ENCODE assay signal across 2 cellular contexts in the genomic region with DNA sequence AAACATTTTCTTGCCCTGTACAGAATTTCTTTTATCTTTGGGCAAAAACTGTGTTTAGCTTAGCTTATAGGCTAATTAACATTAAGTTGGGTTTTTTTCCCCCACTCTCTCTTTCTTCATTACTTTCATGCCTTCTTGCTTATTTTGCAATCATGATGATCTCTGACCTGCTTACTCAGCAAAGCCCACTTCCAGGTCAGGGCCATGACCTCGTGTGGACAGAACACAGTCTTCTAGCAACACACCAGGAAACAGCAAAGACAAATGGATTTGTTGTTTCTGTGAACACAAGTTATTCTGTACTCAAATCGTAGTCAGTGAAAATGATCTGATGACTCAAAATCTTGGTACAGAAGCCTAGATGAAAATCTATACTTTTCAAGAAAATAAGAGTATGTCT.
TF ChIP-seq lines count a peak whose summit lies in the region.

No MANE protein-coding gene starts in this region.

TF ChIP-seq in K562, 482 proteins besides CTCF, POLR2A, EP300 and RAD21 (continued from another document and continues in another):
- no peak for TF ChIP-seq UBTF (IDR thresholded peaks at IDR 0.05; ENCODE audit: borderline replicate concordance in 1 of 2, low read depth in 2 of 2, low read length in 2 of 2)
- peak; percentile 47; the same call in 1 of the 2 replicates for TF ChIP-seq LEF1 (IDR thresholded peaks at IDR 0.05)
- TF ChIP-seq CEBPB (tag; IDR thresholded peaks at IDR 0.05): peak; percentile 84
- TF ChIP-seq ZNF347 (CRISPR knock-in tag; IDR thresholded peaks at IDR 0.05; ENCODE audit: low read depth): no peak
- TF ChIP-seq SOX6 (IDR thresholded peaks at IDR 0.05): peak; percentile 25; the same call in 1 of the 2 replicates
- TF ChIP-seq MAFF (IDR thresholded peaks at IDR 0.05; ENCODE audit: low read length): peak; percentile 90
- peak; percentile 37; the same call in 1 of the 2 replicates for TF ChIP-seq MBD2 (IDR thresholded peaks at IDR 0.05; ENCODE audit: borderline replicate concordance, low read depth)
- peak; percentile 18; the same call in 1 of the 2 replicates for TF ChIP-seq CBFA2T3 (IDR thresholded peaks at IDR 0.05)
- TF ChIP-seq SMARCA4 (IDR thresholded peaks at IDR 0.05): peak; percentile 49; the same call in 1 of the 2 replicates
- TF ChIP-seq ETV6 (IDR thresholded peaks at IDR 0.05; ENCODE audit: borderline replicate concordance in 1 of 2, low read depth in 2 of 2, low read length in 1 of 2): 0 out of 4 replicates have a peak, but pooled peaks of 1 of the 2 experiments have one; percentile 55
- no peak for TF ChIP-seq ETV6 (CRISPR knock-in tag; IDR thresholded peaks at IDR 0.05; ENCODE audit: borderline replicate concordance)
- no peak for TF ChIP-seq MCM3 (IDR thresholded peaks at IDR 0.05)
- peak; percentile 30 to 46; a peak in 2 of 4 replicates for TF ChIP-seq KDM1A (IDR thresholded peaks at IDR 0.05)
- peak; percentile 84 for TF ChIP-seq NR2C1 (IDR thresholded peaks at IDR 0.05)
- peak; percentile 92 for TF ChIP-seq NR2C1 (tag; IDR thresholded peaks at IDR 0.05)
- TF ChIP-seq, protein P1, sequence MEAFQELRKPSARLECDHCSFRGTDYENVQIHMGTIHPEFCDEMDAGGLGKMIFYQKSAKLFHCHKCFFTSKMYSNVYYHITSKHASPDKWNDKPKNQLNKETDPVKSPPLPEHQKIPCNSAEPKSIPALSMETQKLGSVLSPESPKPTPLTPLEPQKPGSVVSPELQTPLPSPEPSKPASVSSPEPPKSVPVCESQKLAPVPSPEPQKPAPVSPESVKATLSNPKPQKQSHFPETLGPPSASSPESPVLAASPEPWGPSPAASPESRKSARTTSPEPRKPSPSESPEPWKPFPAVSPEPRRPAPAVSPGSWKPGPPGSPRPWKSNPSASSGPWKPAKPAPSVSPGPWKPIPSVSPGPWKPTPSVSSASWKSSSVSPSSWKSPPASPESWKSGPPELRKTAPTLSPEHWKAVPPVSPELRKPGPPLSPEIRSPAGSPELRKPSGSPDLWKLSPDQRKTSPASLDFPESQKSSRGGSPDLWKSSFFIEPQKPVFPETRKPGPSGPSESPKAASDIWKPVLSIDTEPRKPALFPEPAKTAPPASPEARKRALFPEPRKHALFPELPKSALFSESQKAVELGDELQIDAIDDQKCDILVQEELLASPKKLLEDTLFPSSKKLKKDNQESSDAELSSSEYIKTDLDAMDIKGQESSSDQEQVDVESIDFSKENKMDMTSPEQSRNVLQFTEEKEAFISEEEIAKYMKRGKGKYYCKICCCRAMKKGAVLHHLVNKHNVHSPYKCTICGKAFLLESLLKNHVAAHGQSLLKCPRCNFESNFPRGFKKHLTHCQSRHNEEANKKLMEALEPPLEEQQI (IDR thresholded peaks at IDR 0.05): no peak
- TF ChIP-seq MYNN (IDR thresholded peaks at IDR 0.05): no peak
- TF ChIP-seq MYNN (CRISPR knock-in tag; IDR thresholded peaks at IDR 0.05): no peak
- TF ChIP-seq, protein P2, sequence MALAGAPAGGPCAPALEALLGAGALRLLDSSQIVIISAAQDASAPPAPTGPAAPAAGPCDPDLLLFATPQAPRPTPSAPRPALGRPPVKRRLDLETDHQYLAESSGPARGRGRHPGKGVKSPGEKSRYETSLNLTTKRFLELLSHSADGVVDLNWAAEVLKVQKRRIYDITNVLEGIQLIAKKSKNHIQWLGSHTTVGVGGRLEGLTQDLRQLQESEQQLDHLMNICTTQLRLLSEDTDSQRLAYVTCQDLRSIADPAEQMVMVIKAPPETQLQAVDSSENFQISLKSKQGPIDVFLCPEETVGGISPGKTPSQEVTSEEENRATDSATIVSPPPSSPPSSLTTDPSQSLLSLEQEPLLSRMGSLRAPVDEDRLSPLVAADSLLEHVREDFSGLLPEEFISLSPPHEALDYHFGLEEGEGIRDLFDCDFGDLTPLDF (CRISPR knock-in tag; IDR thresholded peaks at IDR 0.05): no peak
- peak; percentile 91 for TF ChIP-seq MAFK (IDR thresholded peaks at IDR 0.05; ENCODE audit: low read length)
- 0 out of 2 replicates have a peak, but pooled peaks have one; percentile 6 for TF ChIP-seq RFX1 (IDR thresholded peaks at IDR 0.05)
- no peak for TF ChIP-seq NR2C2 (CRISPR knock-in tag; IDR thresholded peaks at IDR 0.05)
- peak; percentile 94 for TF ChIP-seq NR2C2 (tag; IDR thresholded peaks at IDR 0.05)
- TF ChIP-seq DPF2 (IDR thresholded peaks at IDR 0.05): peak; percentile 67
- TF ChIP-seq ZNF274 (IDR thresholded peaks at IDR 0.05; ENCODE audit: borderline replicate concordance, low read depth, low read length): no peak
- no peak for TF ChIP-seq MTA2 (IDR thresholded peaks at IDR 0.05; ENCODE audit: low read depth)
- peak; percentile 61 for TF ChIP-seq ATF3 (IDR thresholded peaks at IDR 0.05)
- no peak for TF ChIP-seq ATF3 (CRISPR knock-in tag; conservative IDR thresholded peaks at IDR 0.05)
- peak; percentile 37; the same call in 1 of the 2 replicates for TF ChIP-seq CREM (IDR thresholded peaks at IDR 0.05; ENCODE audit: low read depth)
- peak; percentile 97 for TF ChIP-seq ZNF316 (IDR thresholded peaks at IDR 0.05)
- TF ChIP-seq MEF2D (tag; conservative IDR thresholded peaks at IDR 0.05; ENCODE audit: low read depth): no peak
- TF ChIP-seq NFE2 (IDR thresholded peaks at IDR 0.05; ENCODE audit: low read depth): peak; percentile 72
- peak; percentile 22 for TF ChIP-seq MEIS2 (IDR thresholded peaks at IDR 0.05; ENCODE audit: partially characterized antibody)

TF ChIP-seq in liver, 16 proteins besides CTCF, POLR2A, EP300 and RAD21 (continued from another document):
- TF ChIP-seq ZBTB33 (IDR thresholded peaks at IDR 0.05): peak; percentile 36
- TF ChIP-seq REST (IDR thresholded peaks at IDR 0.05): peak; percentile 50
- peak; percentile 60 for TF ChIP-seq YY1 (IDR thresholded peaks at IDR 0.05)
- TF ChIP-seq GABPA (IDR thresholded peaks at IDR 0.05 in 1 of 2, conservative IDR thresholded peaks at IDR 0.05 in 1 of 2): peak in 1 of 2 donors; percentile 33
